23 cellular contexts compared by ENCODE assay signal in genomic region chr15:46213551-46213950, GRCh38.
"Had no signal": no experiment of that assay in that cellular context is flagged by ENCODE, and none has a peak within 500 bp of the region (broad histone marks: within the 10 kb centered on the region; RNA-seq: fewer than 3 reads in every experiment).

No MANE protein-coding gene starts in this region.

- DNase-seq: occipital lobe; ovary; posterior cingulate gyrus; psoas muscle; right cardiac atrium; right lobe of liver; sigmoid colon; small intestine; stimulated activated CD4-positive, alpha-beta T cell treated with anti-CD3 and anti-CD28 coated beads, Interleukin-15, amount 100 ng/mL, for 24 hours; stimulated activated CD4-positive, alpha-beta T cell treated with anti-CD3 and anti-CD28 coated beads, Interleukin-2, amount 100 ng/mL, for 24 hours; stimulated activated CD4-positive, alpha-beta T cell treated with anti-CD3 and anti-CD28 coated beads, Interleukin-2, amount 100 ng/mL, for 48 hours; stimulated activated CD4-positive, alpha-beta T cell treated with anti-CD3 and anti-CD28 coated beads, Interleukin-4, amount 100 ng/mL, for 24 hours; stimulated activated naive B cell treated with anti-CD40 and anti-IgM and Interleukin-4, amounts not matched to agents 10 μg/mL and 1 μg/mL and 100 μg/mL, for 72 hours; stimulated activated naive CD4-positive, alpha-beta T cell treated with Interleukin-2 at 50 U/mL for 16 hours; stomach; thyroid gland; trophoblast cell; upper lobe of left lung had no signal

- H3K4me3 ChIP-seq: neural progenitor cell, ovary, psoas muscle, right lobe of liver, sigmoid colon, stomach, thoracic aorta, thyroid gland, tibial nerve, upper lobe of left lung, vagina had no signal

- FAIRE-seq: urothelium cell line had no signal
